In genomic region chr22:41394012-41394356, GRCh38 we compare ENCODE assay signal across 19 cellular contexts. TPM values are rescaled to one million over a fixed set of nuclear protein-coding genes. Genes with fewer than 3 reads are reported as not detected.
A peak's percentile ranks its signal among the peaks of the same experiment; 100 is the strongest.
DNase-seq lines count a peak whose midpoint lies in the region; ATAC-seq and TF ChIP-seq lines count a peak whose summit lies in the region.
"Had no signal": no experiment of that assay in that cellular context is flagged by ENCODE, and none has a peak within 500 bp of the region (broad histone marks: within the 10 kb centered on the region; RNA-seq: fewer than 3 reads in every experiment).

No MANE protein-coding gene starts in this region.

- peak in 1 of 4 donors; percentile 7 for ATAC-seq in psoas muscle
- ATAC-seq in upper lobe of right lung = no peak
- ATAC-seq in HG03571 (IDR thresholded peaks at IDR 0.05; ENCODE audit: unreplicated experiment) = no peak
- no peak for ATAC-seq in GM18498 (IDR thresholded peaks at IDR 0.05; ENCODE audit: unreplicated experiment)
- ATAC-seq: activated CD4-positive, CD25-positive, alpha-beta regulatory T cell treated with anti-CD3 and anti-CD28 coated beads, Interleukin-2, amount 50 U/mL, for 24 hours; GM23338 had no signal

- 87% methylated on average over 10 of the region's 11 CpGs for WGBS in mammary epithelial cell (ENCODE audit: low coverage, missing lambda C conversion rate)
- WGBS in psoas muscle, 3 donors = 86 to 90% (median 89%) methylated on average over 11 of the region's 11 CpGs

- H4K20me1 ChIP-seq in mammary epithelial cell (ENCODE audit: insufficient read depth, low read length) (no peaks in the 10 kb centered on the region), fibroblast of lung (ENCODE audit: control insufficient read depth, extremely low read depth, insufficient read depth, low read length) (no peaks in the 10 kb centered on the region)

- BruUV-seq in mammary epithelial cell (replicated peaks; lab: Mats Ljungman, UMichigan) = no TSS peak

- no peak for TF ChIP-seq POLR2A in breast epithelium (IDR thresholded peaks at IDR 0.05)

- no peaks in the 10 kb centered on the region for H3K9me3 ChIP-seq in breast epithelium
- H3K9me3 ChIP-seq in mammary epithelial cell (replicated peaks; ENCODE audit: insufficient read depth, low read length) = no peaks in the 10 kb centered on the region
- H3K9me3 ChIP-seq in fibroblast of lung (ENCODE audit: control insufficient read depth, insufficient read depth, low read depth, low read length) = no peaks in the 10 kb centered on the region
- no peaks in the 10 kb centered on the region for H3K9me3 ChIP-seq in psoas muscle
- H3K9me3 ChIP-seq in upper lobe of right lung = no peaks in the 10 kb centered on the region
- H3K9me3 ChIP-seq: Caco-2 had no signal

- in situ Hi-C loops in mammary epithelial cell (cut with MboI; ENCODE audit: low sequenced_read_pairs in 2 of 2) = no loop called here

- H3K27me3 ChIP-seq in breast epithelium (no peaks in the 10 kb centered on the region), mammary epithelial cell (ENCODE audit: insufficient read depth, low read length) (no peaks in the 10 kb centered on the region), fibroblast of lung (ENCODE audit: control insufficient read depth, insufficient read depth, low read length) (no peaks in the 10 kb centered on the region), psoas muscle (ENCODE audit: insufficient read depth in 3 of 3, low read length in 2 of 3) (no peaks in the 10 kb centered on the region), upper lobe of right lung (no peaks in the 10 kb centered on the region)

- no peak overlapping the region for H3K9ac ChIP-seq in mammary epithelial cell (ENCODE audit: insufficient read depth, low read length)
- H3K9ac ChIP-seq in fibroblast of lung (ENCODE audit: insufficient read depth, low read length) = no peak overlapping the region

- H3K4me1 ChIP-seq in breast epithelium (peaks cover 0 to 3% of the 10 kb centered on the region in 2 donors), mammary epithelial cell (ENCODE audit: insufficient read depth, low read length) (no peaks in the 10 kb centered on the region), fibroblast of lung (ENCODE audit: control insufficient read depth, extremely low read depth, insufficient read depth, low read length) (no peaks in the 10 kb centered on the region), psoas muscle (no peaks in the 10 kb centered on the region), upper lobe of right lung (peaks cover 14% of the 10 kb centered on the region)
- H3K4me1 ChIP-seq: Caco-2 had no signal

- intact Hi-C loops in breast epithelium (cut with DNase I; ENCODE audit: low total_unique reads) = loop anchor here (5.0 kb wide), 1 partner anchor 1623 kb away; the partner anchor contains the start of gene PACSIN2
- intact Hi-C loops in mammary epithelial cell (cut with micrococcal nuclease) = no loop called here
- intact Hi-C loops in psoas muscle (cut with DNase I) = loop anchor here in 1 of 2 donors (10.0 kb wide), 1 partner anchor 211 kb away; no protein-coding TSS in a partner anchor
- intact Hi-C loops in upper lobe of right lung (cut with DNase I) = no loop called here

- DNase-seq in breast epithelium (ENCODE audit: low spot score in 2 of 2) (no peak), mammary epithelial cell (no peak), fibroblast of lung (ENCODE audit: low read depth in 2 of 2) (no peak), psoas muscle (no peak), upper lobe of right lung (no peak), GDM1 (lab: John Stamatoyannopoulos, UW) (no peak)
- DNase-seq: activated CD8-positive, alpha-beta memory T cell treated with anti-CD3 and anti-CD28 coated beads for 24 hours; Caco-2; NCI-H1105; NK-92 treated with Interleukin-12 subunit alpha and Interleukin-12 subunit beta, amount 100 ng/mL, for 24 hours; small intestine; stimulated activated CD4-positive, alpha-beta T cell treated with anti-CD3 and anti-CD28 coated beads, Interleukin-4, amount 100 ng/mL, for 24 hours; T1000 had no signal

- H3K4me2 ChIP-seq in mammary epithelial cell (ENCODE audit: insufficient read depth, low read depth, low read length) = no peak overlapping the region
- H3K4me2 ChIP-seq in fibroblast of lung (ENCODE audit: extremely low read depth, insufficient read depth, low read length) = peak overlapping the region; percentile 13
- H3K4me2 ChIP-seq: GM23338 had no signal

- H3K79me2 ChIP-seq in mammary epithelial cell (ENCODE audit: insufficient read depth, low read length) = no peaks in the 10 kb centered on the region
- no peaks in the 10 kb centered on the region for H3K79me2 ChIP-seq in fibroblast of lung (ENCODE audit: control insufficient read depth, insufficient read depth, low read length)

- H3K36me3 ChIP-seq in breast epithelium (peaks cover 11% of the 10 kb centered on the region), mammary epithelial cell (ENCODE audit: insufficient read depth, low read length) (peaks cover 11% of the 10 kb centered on the region), fibroblast of lung (ENCODE audit: control insufficient read depth, insufficient read depth, low read length) (peaks cover 7% of the 10 kb centered on the region), psoas muscle (ENCODE audit: insufficient read depth in 1 of 2, low read depth in 1 of 2) (peaks cover 3 to 92% of the 10 kb centered on the region in 2 donors), upper lobe of right lung (peaks cover 77% of the 10 kb centered on the region)

- H3K27ac ChIP-seq in breast epithelium (peak overlapping the region; percentile 89 to 92), mammary epithelial cell (ENCODE audit: insufficient read depth, low read depth, low read length) (no peak overlapping the region), fibroblast of lung (ENCODE audit: insufficient read depth, low read length) (no peak overlapping the region), psoas muscle (peak overlapping the region; percentile 30), upper lobe of right lung (peak overlapping the region; percentile 48)
- H3K27ac ChIP-seq: 22Rv1, epithelial cell of prostate had no signal

- peak overlapping the region in 2 of 3 donors; percentile 2 to 32 for H3K4me3 ChIP-seq in breast epithelium
- H3K4me3 ChIP-seq in mammary epithelial cell (replicated peaks in 1 of 3; ENCODE audit: insufficient read depth in 1 of 3, low read depth in 2 of 3, low read length in 3 of 3) = no peak overlapping the region
- no peak overlapping the region for H3K4me3 ChIP-seq in fibroblast of lung (replicated peaks in 1 of 4; ENCODE audit: control extremely low read depth in 1 of 4, insufficient read depth in 1 of 4, low read depth in 3 of 4, low read length in 4 of 4)
- H3K4me3 ChIP-seq in psoas muscle = no peak overlapping the region
- H3K4me3 ChIP-seq in upper lobe of right lung = no peak overlapping the region
- H3K4me3 ChIP-seq: GM23338 had no signal

- CTCF ChIA-PET in mammary epithelial cell (lab: Charles Lee; ENCODE audit: low non-redundant PET) = no interaction called here

- H2AFZ ChIP-seq in mammary epithelial cell (ENCODE audit: low read depth, low read length) = no peak overlapping the region
- no peak overlapping the region for H2AFZ ChIP-seq in fibroblast of lung (ENCODE audit: low read length)
- H2AFZ ChIP-seq: GM23338 had no signal

- dilution Hi-C loops in mammary epithelial cell (cut with HindIII; ENCODE audit: low sequenced_read_pairs) = no loop called here

- TF ChIP-seq CTCF in breast epithelium (IDR thresholded peaks at IDR 0.05) (no peak), mammary epithelial cell (conservative IDR thresholded peaks at IDR 0.05 in 1 of 2, IDR thresholded peaks at IDR 0.05 in 1 of 2; ENCODE audit: extremely low read depth in 1 of 2, insufficient read depth in 1 of 2, low read depth in 1 of 2, low read length in 2 of 2) (no peak), fibroblast of lung (conservative IDR thresholded peaks at IDR 0.05 in 1 of 2, IDR thresholded peaks at IDR 0.05 in 1 of 2; ENCODE audit: low read depth in 1 of 2, low read length in 2 of 2) (no peak), psoas muscle (IDR thresholded peaks at IDR 0.05) (no peak), upper lobe of right lung (IDR thresholded peaks at IDR 0.05) (no peak)

RNA-seq across cellular contexts. Expression of gene TEF, which starts 12.2 kb away (rescaled TPM):
- total RNA-seq in breast epithelium (10 to 100 TPM in 2 of 3 donors, 1 to 10 TPM in 1; 8.8 to 26.6 (median 15.7) TPM), mammary epithelial cell (1 to 10 TPM; 5.2 TPM), fibroblast of lung (14.9 and 22.5 TPM in 2 replicates), psoas muscle (10 to 100 TPM; 11.7 to 23.9 (median 16.1) TPM), upper lobe of right lung (45.6 TPM)
- polyA plus RNA-seq in mammary epithelial cell (7.4 TPM), fibroblast of lung (8.2 and 9.0 TPM in 2 replicates), psoas muscle (1 to 10 TPM; 2.0 to 7.8 (median 6.2) TPM)
- polyA minus RNA-seq in mammary epithelial cell (62.8 TPM), fibroblast of lung (ENCODE audit: low replicate concordance) (82.9 and 121 TPM in 2 replicates)
- polyA plus RNA-seq in fibroblast of lung (2012) = 8.0 and 9.7 TPM in 2 replicates

RNA-seq across cellular contexts. Expression of gene TOB2, which starts 52.6 kb away (rescaled TPM):
- total RNA-seq in breast epithelium (10 to 100 TPM; 28.8 to 61.9 (median 45.8) TPM), mammary epithelial cell (10 to 100 TPM; 28.3 to 30.3 TPM), fibroblast of lung (19.5 and 20.6 TPM in 2 replicates), psoas muscle (100 to 1,000 TPM in 1 of 4 donors, 10 to 100 TPM in 3; 12.3 to 111 (median 50.9) TPM), upper lobe of right lung (47.7 TPM)
- polyA plus RNA-seq in mammary epithelial cell (15.1 TPM), fibroblast of lung (19.5 and 20.9 TPM in 2 replicates), psoas muscle (10 to 100 TPM in 2 of 3 donors, 1 to 10 TPM in 1; 9.5 to 26.1 (median 23.4) TPM)
- polyA minus RNA-seq in mammary epithelial cell (43.0 TPM), fibroblast of lung (ENCODE audit: low replicate concordance) (71.1 and 71.9 TPM in 2 replicates)
- 25.6 and 32.7 TPM in 2 replicates for polyA plus RNA-seq in fibroblast of lung (2012)

Comparison
In these comparisons a context has a peak if more than half of its experiments do, and no peak if none do; other contexts are left out.
1. H3K27ac ChIP-seq: peak in breast epithelium (2 of 2), psoas muscle (single experiment) and upper lobe of right lung (single experiment); none in mammary epithelial cell (single experiment) and fibroblast of lung (single experiment).
2. H3K4me3 ChIP-seq: peak in breast epithelium (2 of 3); none in mammary epithelial cell (0 of 3), fibroblast of lung (0 of 4), psoas muscle (single experiment) and upper lobe of right lung (single experiment).